ENCODE assay signal across 9 cellular contexts in genomic region chr4:6180841-6181631, GRCh38. TPM values are rescaled to one million over a fixed set of nuclear protein-coding genes. Genes with fewer than 3 reads are reported as not detected.
DNase-seq lines count a peak whose midpoint lies in the region; ATAC-seq lines count a peak whose summit lies in the region.
"Had no signal": no experiment of that assay in that cellular context is flagged by ENCODE, and none has a peak within 500 bp of the region (broad histone marks: within the 10 kb centered on the region; RNA-seq: fewer than 3 reads in every experiment).

No MANE protein-coding gene starts in this region.

- no peak overlapping the region for H3K4me2 ChIP-seq in mesendoderm (ENCODE audit: low read length)

- H3K9me3 Mint-ChIP-seq in T-helper 2 cell treated with Interferon-gamma antibody and Interleukin-4, amounts not matched to agents 5 μg/mL and 100 μg/mL, for 36 hours = peaks cover 15% of the 10 kb centered on the region

- no CpG with 5 or more reads among the region's 7 CpGs for WGBS in mesendoderm (ENCODE audit: extremely low coverage, insufficient coverage, low lambda C conversion rate)

- peak overlapping the region; percentile 97 for H3K27ac Mint-ChIP-seq in T-helper 2 cell treated with Interferon-gamma antibody and Interleukin-4, amounts not matched to agents 5 μg/mL and 100 μg/mL, for 36 hours

- no peaks in the 10 kb centered on the region for H3K36me3 ChIP-seq in mesendoderm (ENCODE audit: control insufficient read depth, insufficient read depth, low read length)

- ATAC-seq in GM18861 (IDR thresholded peaks at IDR 0.05; ENCODE audit: unreplicated experiment) (peak; percentile 88), HG02798 (IDR thresholded peaks at IDR 0.05; ENCODE audit: poor library complexity, unreplicated experiment) (peak; percentile 79)
- ATAC-seq: HCT116 had no signal

- peak overlapping the region; percentile 69 for H3K23ac ChIP-seq in mesendoderm (ENCODE audit: low read length)

- no peak overlapping the region for H2BK120ac ChIP-seq in mesendoderm (ENCODE audit: low read depth, low read length)

- H2AK5ac ChIP-seq in mesendoderm (ENCODE audit: low read length) = peak overlapping the region; percentile 96

- no peaks in the 10 kb centered on the region for H3K79me1 ChIP-seq in mesendoderm (ENCODE audit: low read length)

- peak overlapping the region; percentile 21 for H3K9ac ChIP-seq in mesendoderm (ENCODE audit: low read length)

- H3K36me3 Mint-ChIP-seq in T-helper 2 cell treated with Interferon-gamma antibody and Interleukin-4, amounts not matched to agents 5 μg/mL and 100 μg/mL, for 36 hours (ENCODE audit: low read depth) = peaks cover 54% of the 10 kb centered on the region

- H3K27me3 Mint-ChIP-seq in T-helper 2 cell treated with Interferon-gamma antibody and Interleukin-4, amounts not matched to agents 5 μg/mL and 100 μg/mL, for 36 hours (ENCODE audit: low read depth) = no peaks in the 10 kb centered on the region

- H2BK5ac ChIP-seq in mesendoderm (ENCODE audit: low read length) = peak overlapping the region; percentile 99

- no peak overlapping the region for H4K8ac ChIP-seq in mesendoderm (ENCODE audit: low read depth, low read length)

- H2BK15ac ChIP-seq in mesendoderm (replicated peaks; ENCODE audit: low read depth) = no peak overlapping the region

- peak; percentile 79 for DNase-seq in T-helper 2 cell treated with Interferon-gamma antibody and Interleukin-4, amounts not matched to agents 5 μg/mL and 100 μg/mL, for 36 hours (ENCODE audit: low spot score)
- no peak for DNase-seq in mesendoderm
- DNase-seq in AML-193 (lab: John Stamatoyannopoulos, UW) = no peak
- DNase-seq in DMS53 (lab: John Stamatoyannopoulos, UW) = no peak
- no peak for DNase-seq in DMS 273 treated with DMSO at 0.1 percent for 48 hours (lab: John Stamatoyannopoulos, UW)
- DNase-seq in HK-2 (ENCODE audit: unreplicated experiment) = no peak

- peak overlapping the region; percentile 0 for H3K4ac ChIP-seq in mesendoderm (ENCODE audit: low read depth, low read length)

- peak overlapping the region; percentile 69 for H3K56ac ChIP-seq in mesendoderm (ENCODE audit: low read length)

- H3K4me3 ChIP-seq in mesendoderm (ENCODE audit: low read length) = no peak overlapping the region

- H3K18ac ChIP-seq in mesendoderm (ENCODE audit: low read length) = peak overlapping the region; percentile 6

- H4K5ac ChIP-seq in mesendoderm (ENCODE audit: low read length) = peak overlapping the region; percentile 3

- H3K4me1 Mint-ChIP-seq in T-helper 2 cell treated with Interferon-gamma antibody and Interleukin-4, amounts not matched to agents 5 μg/mL and 100 μg/mL, for 36 hours (ENCODE audit: low read depth) = peaks cover 68% of the 10 kb centered on the region

- H3K4me3 Mint-ChIP-seq in T-helper 2 cell treated with Interferon-gamma antibody and Interleukin-4, amounts not matched to agents 5 μg/mL and 100 μg/mL, for 36 hours = peak overlapping the region; percentile 80

- peaks cover 8% of the 10 kb centered on the region for H3K4me1 ChIP-seq in mesendoderm (ENCODE audit: control insufficient read depth, low read depth, low read length)

- no peaks in the 10 kb centered on the region for H3K79me2 ChIP-seq in mesendoderm (ENCODE audit: control insufficient read depth, insufficient read depth, low read length)

- H3K27me3 ChIP-seq in mesendoderm (ENCODE audit: insufficient read depth, low read length, poor library complexity) = no peaks in the 10 kb centered on the region

- peak overlapping the region; percentile 0 for H3K27ac ChIP-seq in mesendoderm (ENCODE audit: low read depth, low read length)

RNA-seq across cellular contexts. Expression of gene JAKMIP1, which starts 19.3 kb away (rescaled TPM):
- polyA plus RNA-seq in mesendoderm (2013, experiment 1 of 2) = 3.5 TPM
- 3.5 TPM for polyA plus RNA-seq in mesendoderm (2013, experiment 2 of 2)
